Comparison of ENCODE assay signal across 8 cellular contexts in genomic region chr3:32577621-32578556, GRCh38. TPM values are rescaled to one million over a fixed set of nuclear protein-coding genes. Genes with fewer than 3 reads are reported as not detected.
DNase-seq lines count a peak whose midpoint lies in the region; ATAC-seq and TF ChIP-seq lines count a peak whose summit lies in the region.

No MANE protein-coding gene starts in this region.

- H3K27ac ChIP-seq in parathyroid adenoma = peak overlapping the region; percentile 42

- no peaks in the 10 kb centered on the region for H3K79me2 ChIP-seq in parathyroid adenoma

- peak overlapping the region; percentile 47 for H3K4me3 ChIP-seq in NB4 (ENCODE audit: low read depth, low read length)
- H3K4me3 ChIP-seq in parathyroid adenoma (ENCODE audit: low read depth, low read length) = peak overlapping the region; percentile 35

- TF ChIP-seq CTCF in NB4 (IDR thresholded peaks at IDR 0.05; ENCODE audit: low read depth, low read length) = no peak
- no peak for TF ChIP-seq CTCF in parathyroid adenoma (IDR thresholded peaks at IDR 0.05)

- H3K36me3 Mint-ChIP-seq in activated CD8-positive, alpha-beta memory T cell treated with anti-CD3 and anti-CD28 coated beads, Interleukin-2, amount 10 ng/mL, durations not matched to agents 7 days and 5 days = no peaks in the 10 kb centered on the region

- peak overlapping the region; percentile 66 for H3K4me3 Mint-ChIP-seq in activated CD8-positive, alpha-beta memory T cell treated with anti-CD3 and anti-CD28 coated beads, Interleukin-2, amount 10 ng/mL, durations not matched to agents 7 days and 5 days

- peaks cover 13% of the 10 kb centered on the region for H3K4me1 Mint-ChIP-seq in activated CD8-positive, alpha-beta memory T cell treated with anti-CD3 and anti-CD28 coated beads, Interleukin-2, amount 10 ng/mL, durations not matched to agents 7 days and 5 days

- no peak overlapping the region for H3K9ac ChIP-seq in parathyroid adenoma

- peak; percentile 46 for DNase-seq in activated CD8-positive, alpha-beta memory T cell treated with anti-CD3 and anti-CD28 coated beads, Interleukin-2, amount 10 ng/mL, durations not matched to agents 7 days and 5 days
- DNase-seq in activated CD8-positive, alpha-beta memory T cell treated with anti-CD3 and anti-CD28 coated beads, Interleukin-2, amount 50 U/mL, for 48 hours = no peak
- DNase-seq in NB4 (ENCODE audit: low read depth) = peak; percentile 83
- peak; percentile 10 for DNase-seq in dermis blood vessel endothelial cell
- no peak for DNase-seq in NCI-H1694 treated with DMSO at 0.1 percent for 48 hours (lab: John Stamatoyannopoulos, UW)
- no peak for DNase-seq in central memory CD4-positive, alpha-beta T cell

- no peaks in the 10 kb centered on the region for H3K9me3 ChIP-seq in parathyroid adenoma (ENCODE audit: control insufficient read depth, low read length)

- no peak for TF ChIP-seq POLR2A in NB4 (IDR thresholded peaks at IDR 0.05; ENCODE audit: extremely low read depth, insufficient read length)

- CTCF ChIA-PET in activated CD8-positive, alpha-beta memory T cell treated with anti-CD3 and anti-CD28 coated beads, Interleukin-2, amount 10 ng/mL, durations not matched to agents 7 days and 5 days (lab: Charles Lee) = interaction anchor here (0.6 to 1.9 kb wide), 4 partner anchors 10 to 244 kb away, joined by 3 to 4 read pairs (median 4); partner anchors contain the start of gene CNOT10

- no peaks in the 10 kb centered on the region for H3K36me3 ChIP-seq in parathyroid adenoma (ENCODE audit: control insufficient read depth, insufficient read depth, low read length)

- peak; percentile 86 for ATAC-seq in activated CD8-positive, alpha-beta memory T cell treated with anti-CD3 and anti-CD28 coated beads, Interleukin-2, amount 10 ng/mL, durations not matched to agents 7 days and 5 days
- peak; percentile 97 for ATAC-seq in HG02588 (IDR thresholded peaks at IDR 0.05; ENCODE audit: unreplicated experiment)

- no peaks in the 10 kb centered on the region for H3K27me3 ChIP-seq in parathyroid adenoma (ENCODE audit: control insufficient read depth, insufficient read depth, low read length)

- H3K4me2 ChIP-seq in parathyroid adenoma (ENCODE audit: low read length) = peak overlapping the region; percentile 55

- peaks cover 4% of the 10 kb centered on the region for H3K27me3 Mint-ChIP-seq in activated CD8-positive, alpha-beta memory T cell treated with anti-CD3 and anti-CD28 coated beads, Interleukin-2, amount 10 ng/mL, durations not matched to agents 7 days and 5 days

- H3K4me1 ChIP-seq in parathyroid adenoma = peaks cover 6% of the 10 kb centered on the region

- no peaks in the 10 kb centered on the region for H3K9me3 Mint-ChIP-seq in activated CD8-positive, alpha-beta memory T cell treated with anti-CD3 and anti-CD28 coated beads, Interleukin-2, amount 10 ng/mL, durations not matched to agents 7 days and 5 days (ENCODE audit: low read depth)

- H3K27ac Mint-ChIP-seq in activated CD8-positive, alpha-beta memory T cell treated with anti-CD3 and anti-CD28 coated beads, Interleukin-2, amount 10 ng/mL, durations not matched to agents 7 days and 5 days = peak overlapping the region; percentile 89

- H2AFZ ChIP-seq in parathyroid adenoma = peak overlapping the region; percentile 53

RNA-seq across cellular contexts. Expression of gene DYNC1LI1, which starts 7.2 kb away (rescaled TPM):
- total RNA-seq in activated CD8-positive, alpha-beta memory T cell treated with anti-CD3 and anti-CD28 coated beads, Interleukin-2, amount 10 ng/mL, durations not matched to agents 7 days and 5 days = 10 to 100 TPM; 31.1 to 32.7 TPM
- total RNA-seq in dermis blood vessel endothelial cell = 49.0 and 70.5 TPM in 2 replicates

Comparison
In these comparisons a context has a peak if more than half of its experiments do, and no peak if none do; other contexts are left out.
1. DNase-seq: peak in activated CD8-positive, alpha-beta memory T cell treated with anti-CD3 and anti-CD28 coated beads, Interleukin-2, amount 10 ng/mL, durations not matched to agents 7 days and 5 days (single experiment), NB4 (single experiment) and dermis blood vessel endothelial cell (single experiment); none in activated CD8-positive, alpha-beta memory T cell treated with anti-CD3 and anti-CD28 coated beads, Interleukin-2, amount 50 U/mL, for 48 hours (single experiment), NCI-H1694 treated with DMSO at 0.1 percent for 48 hours (single experiment) and central memory CD4-positive, alpha-beta T cell (single experiment).